1 cellular context compared by ENCODE assay signal in the genomic region with DNA sequence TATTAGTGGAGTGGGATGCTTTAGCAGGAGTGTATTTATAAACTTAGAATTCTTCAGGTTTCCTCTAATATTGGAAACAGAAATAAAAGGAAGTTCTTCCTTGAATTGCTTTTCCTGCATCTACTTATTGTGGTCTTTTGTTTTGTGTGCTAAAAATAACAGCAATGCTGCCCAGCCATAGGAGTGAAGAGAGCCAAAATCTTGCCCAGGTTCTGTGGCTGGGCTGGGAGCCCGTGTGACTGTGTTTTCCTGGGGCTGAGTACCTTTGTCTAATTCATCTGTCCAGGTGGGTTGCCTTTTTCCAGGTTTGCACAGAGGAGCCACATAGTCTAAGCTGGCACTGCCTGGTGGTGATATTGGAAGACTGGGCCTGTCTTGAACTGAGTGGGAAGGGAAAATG.
TF ChIP-seq lines count a peak whose summit lies in the region.

No MANE protein-coding gene starts in this region.

TF ChIP-seq in GM23338, 12 proteins besides CTCF, POLR2A, EP300 and RAD21 (continued from another document):
- no peak for TF ChIP-seq ZNF462 (CRISPR knock-in tag; IDR thresholded peaks at IDR 0.05)
- no peak for TF ChIP-seq JUNB (IDR thresholded peaks at IDR 0.05; ENCODE audit: unreplicated experiment)
- TF ChIP-seq NANOG (IDR thresholded peaks at IDR 0.05; ENCODE audit: borderline replicate concordance): no peak
- TF ChIP-seq EZH2 (IDR thresholded peaks at IDR 0.05; ENCODE audit: low read depth, unreplicated experiment): no peak
- TF ChIP-seq CREB1 (CRISPR knock-in tag; IDR thresholded peaks at IDR 0.05; ENCODE audit: low read depth): no peak
- TF ChIP-seq POLR2AphosphoS5 (IDR thresholded peaks at IDR 0.05; ENCODE audit: low read depth): no peak
- TF ChIP-seq EZH2phosphoT487 (IDR thresholded peaks at IDR 0.05; ENCODE audit: unreplicated experiment): no peak
